ENCODE assay signal across 11 cellular contexts in the genomic region with DNA sequence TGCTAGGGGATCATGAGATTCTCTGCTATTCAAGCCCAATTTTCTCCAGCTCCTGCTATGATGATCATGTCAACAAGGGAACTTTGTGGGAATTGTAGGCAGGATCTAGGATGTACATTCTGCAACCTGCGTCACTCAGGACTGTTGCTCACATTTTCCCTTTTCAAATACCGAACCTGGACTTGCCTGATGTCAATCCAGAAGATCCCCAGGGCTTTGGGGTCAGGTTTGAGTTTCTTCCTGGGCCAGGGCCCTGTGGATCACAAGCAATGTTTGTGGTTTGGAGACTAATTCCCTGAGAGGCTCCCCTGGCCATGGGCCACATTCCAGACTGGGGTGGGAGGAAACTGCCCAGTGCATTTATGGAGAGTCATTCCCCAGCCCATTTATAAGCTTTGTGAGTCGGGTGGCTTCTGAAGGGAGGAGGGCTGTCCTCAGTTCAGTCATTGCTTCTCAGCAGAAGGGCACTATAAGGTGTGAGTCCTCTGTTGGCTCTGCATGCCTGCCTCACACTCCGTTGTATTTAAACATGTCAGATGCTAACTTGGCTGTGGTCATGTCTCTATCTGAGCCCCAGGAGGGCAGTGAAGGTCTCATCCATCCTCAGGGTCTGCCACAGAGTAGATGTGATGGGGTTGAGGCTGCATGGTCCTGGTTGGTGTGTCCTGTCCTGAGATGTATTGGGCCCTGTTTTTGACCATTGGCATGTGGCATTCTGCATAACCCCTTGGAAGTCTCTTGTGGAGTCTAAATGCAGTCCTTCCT. TPM values are rescaled to one million over a fixed set of nuclear protein-coding genes. Genes with fewer than 3 reads are reported as not detected.
A peak's percentile ranks its signal among the peaks of the same experiment; 100 is the strongest.
DNase-seq lines count a peak whose midpoint lies in the region; TF ChIP-seq lines count a peak whose summit lies in the region.
"Had no signal": no experiment of that assay in that cellular context is flagged by ENCODE, and none has a peak within 500 bp of the region (broad histone marks: within the 10 kb centered on the region; RNA-seq: fewer than 3 reads in every experiment).

No MANE protein-coding gene starts in this region.

- TF ChIP-seq CTCF in esophagus muscularis mucosa (IDR thresholded peaks at IDR 0.05): no peak

- no peak for TF ChIP-seq POLR2A in esophagus muscularis mucosa (IDR thresholded peaks at IDR 0.05; ENCODE audit: low read depth)

- H3K36me3 Mint-ChIP-seq in T-helper 2 cell treated with Interferon-gamma antibody and Interleukin-4, amounts not matched to agents 5 μg/mL and 100 μg/mL, for 36 hours (ENCODE audit: low read depth): no peaks in the 10 kb centered on the region
- H3K36me3 Mint-ChIP-seq: activated naive CD4-positive, alpha-beta T cell treated with anti-CD3 and anti-CD28 coated beads, Interleukin-2, amount 50 U/mL, for 72 hours had no signal

- H3K4me1 Mint-ChIP-seq in T-helper 2 cell treated with Interferon-gamma antibody and Interleukin-4, amounts not matched to agents 5 μg/mL and 100 μg/mL, for 36 hours (ENCODE audit: low read depth): peaks cover 2% of the 10 kb centered on the region

- no peaks in the 10 kb centered on the region for H3K27me3 ChIP-seq in esophagus muscularis mucosa
- H3K27me3 ChIP-seq: ovary had no signal

- H3K9me3 ChIP-seq in esophagus muscularis mucosa: no peaks in the 10 kb centered on the region
- H3K9me3 ChIP-seq: ovary had no signal

- H3K36me3 ChIP-seq in esophagus muscularis mucosa: no peaks in the 10 kb centered on the region
- H3K36me3 ChIP-seq: ovary had no signal

- H3K4me1 ChIP-seq in esophagus muscularis mucosa: peaks cover 29 to 42% (median 37%) of the 10 kb centered on the region in 4 donors

- H3K4me3 Mint-ChIP-seq in T-helper 2 cell treated with Interferon-gamma antibody and Interleukin-4, amounts not matched to agents 5 μg/mL and 100 μg/mL, for 36 hours: no peak overlapping the region

- peaks cover 23% of the 10 kb centered on the region for H3K27me3 Mint-ChIP-seq in T-helper 2 cell treated with Interferon-gamma antibody and Interleukin-4, amounts not matched to agents 5 μg/mL and 100 μg/mL, for 36 hours (ENCODE audit: low read depth)

- H3K27ac Mint-ChIP-seq in T-helper 2 cell treated with Interferon-gamma antibody and Interleukin-4, amounts not matched to agents 5 μg/mL and 100 μg/mL, for 36 hours: no peak overlapping the region
- H3K27ac Mint-ChIP-seq: activated naive CD4-positive, alpha-beta T cell treated with anti-CD3 and anti-CD28 coated beads, Interleukin-2, amount 50 U/mL, for 72 hours had no signal

- H3K27ac ChIP-seq in esophagus muscularis mucosa (replicated peaks in 1 of 4): peak overlapping the region; percentile 86 to 92 (median 90)
- H3K27ac ChIP-seq: ovary had no signal

- intact Hi-C loops in esophagus muscularis mucosa (cut with DNase I): loop anchor here (5.0 kb wide), 1 partner anchor 114 kb away; no protein-coding TSS in a partner anchor

- WGBS in esophagus muscularis mucosa: 48% methylated on average over 4 of the region's 4 CpGs

- DNase-seq in AG08395 (ENCODE audit: low spot score): peak; percentile 95
- peak; percentile 100 for DNase-seq in NCI-H226
- no peak for DNase-seq in esophagus muscularis mucosa (ENCODE audit: extremely low spot score)
- peak; percentile 96 for DNase-seq in myocyte (ENCODE audit: low read depth)
- DNase-seq in NCI-H2029 treated with DMSO at 0.1 percent for 48 hours (lab: John Stamatoyannopoulos, UW): no peak
- no peak for DNase-seq in medulla oblongata (ENCODE audit: extremely low spot score)
- DNase-seq in T-helper 2 cell treated with Interferon-gamma antibody and Interleukin-4, amounts not matched to agents 5 μg/mL and 100 μg/mL, for 36 hours (ENCODE audit: low spot score): no peak
- no peak for DNase-seq in NCI-H1092 treated with DMSO at 0.1 percent for 48 hours (lab: John Stamatoyannopoulos, UW)
- DNase-seq: DMS 273 treated with DMSO at 0.1 percent for 48 hours had no signal

- H3K9me3 Mint-ChIP-seq in T-helper 2 cell treated with Interferon-gamma antibody and Interleukin-4, amounts not matched to agents 5 μg/mL and 100 μg/mL, for 36 hours: no peaks in the 10 kb centered on the region
- H3K9me3 Mint-ChIP-seq: activated naive CD4-positive, alpha-beta T cell treated with anti-CD3 and anti-CD28 coated beads, Interleukin-2, amount 50 U/mL, for 72 hours had no signal

- no peak overlapping the region for H3K4me3 ChIP-seq in esophagus muscularis mucosa
- H3K4me3 ChIP-seq: ovary had no signal

- TF ChIP-seq EP300 in esophagus muscularis mucosa (IDR thresholded peaks at IDR 0.05): peak; percentile 58

RNA-seq across cellular contexts. Expression of a gene that starts 6.5 kb away (rescaled TPM):
- total RNA-seq in esophagus muscularis mucosa (under 1 TPM in 2 of 4 donors, not detected in 2; 0.29 to 0.33 TPM), myocyte (5.2 and 20.9 TPM in 2 replicates)
- polyA plus RNA-seq in myocyte (2012): 5.4 TPM
- polyA plus RNA-seq: ovary had no signal

RNA-seq across cellular contexts. Expression of a gene that starts 10.4 kb away (rescaled TPM):
- total RNA-seq in esophagus muscularis mucosa (under 1 TPM in 2 of 4 donors, not detected in 2; 0.19 to 0.42 TPM), myocyte (0.08 TPM in 1 of 2 replicates, not detected in the other)
- 0.58 TPM for polyA plus RNA-seq in myocyte (2012)
- total RNA-seq: activated naive CD4-positive, alpha-beta T cell treated with anti-CD3 and anti-CD28 coated beads, Interleukin-2, amount 50 U/mL, for 72 hours had no signal
- polyA plus RNA-seq: ovary had no signal

RNA-seq across cellular contexts. Expression of a gene that starts 40.2 kb away (rescaled TPM):
- total RNA-seq in esophagus muscularis mucosa: not detected
- total RNA-seq in myocyte: not detected in 2 replicates
- polyA plus RNA-seq in myocyte (2012): not detected
- total RNA-seq: activated naive CD4-positive, alpha-beta T cell treated with anti-CD3 and anti-CD28 coated beads, Interleukin-2, amount 50 U/mL, for 72 hours; ovary had no signal
- polyA plus RNA-seq: ovary had no signal

RNA-seq across cellular contexts. Expression of a gene that starts 47.9 kb away (rescaled TPM):
- total RNA-seq in esophagus muscularis mucosa (1 to 10 TPM in 3 of 4 donors, under 1 TPM in 1; 0.83 to 8.4 (median 4.5) TPM), myocyte (3.1 and 6.6 TPM in 2 replicates)
- 13.9 TPM for polyA plus RNA-seq in myocyte (2012)

Comparison
In these comparisons a context has a peak if more than half of its experiments do, and no peak if none do; other contexts are left out.
1. DNase-seq: peak in AG08395 (single experiment), NCI-H226 (single experiment) and myocyte (single experiment); none in esophagus muscularis mucosa (single experiment), NCI-H2029 treated with DMSO at 0.1 percent for 48 hours (single experiment), medulla oblongata (single experiment), T-helper 2 cell treated with Interferon-gamma antibody and Interleukin-4, amounts not matched to agents 5 μg/mL and 100 μg/mL, for 36 hours (single experiment) and NCI-H1092 treated with DMSO at 0.1 percent for 48 hours (single experiment).